15 cellular contexts compared by ENCODE assay signal in genomic region chr2:217953011-217953481, GRCh38. TPM values are rescaled to one million over a fixed set of nuclear protein-coding genes. Genes with fewer than 3 reads are reported as not detected.
DNase-seq lines count a peak whose midpoint lies in the region; ATAC-seq and TF ChIP-seq lines count a peak whose summit lies in the region.
"Had no signal": no experiment of that assay in that cellular context is flagged by ENCODE, and none has a peak within 500 bp of the region (broad histone marks: within the 10 kb centered on the region; RNA-seq: fewer than 3 reads in every experiment).

No MANE protein-coding gene starts in this region.

- no peak overlapping the region for H4K91ac ChIP-seq in neuronal stem cell (ENCODE audit: low read depth, low read length, poor library complexity)

- peak overlapping the region; percentile 90 to 91 for H3K27ac ChIP-seq in coronary artery
- H3K27ac ChIP-seq in neuronal stem cell (replicated peaks; ENCODE audit: low read length), result no peak overlapping the region
- H3K27ac ChIP-seq in tibial artery, result peak overlapping the region; percentile 91 to 98
- H3K27ac ChIP-seq: C4-2B had no signal

- H3K23ac ChIP-seq in neuronal stem cell (ENCODE audit: low read depth, low read length, poor library complexity), result peak overlapping the region; percentile 34

- no peak overlapping the region for H2AFZ ChIP-seq in neuronal stem cell (ENCODE audit: low read length)

- intact Hi-C loops in left cardiac atrium (cut with DNase I), result no loop called here
- intact Hi-C loops in tibial artery (cut with DNase I; ENCODE audit: low total_unique reads), result no loop called here

- H3K9me3 ChIP-seq in neuronal stem cell (replicated peaks in 1 of 2; ENCODE audit: control insufficient read depth in 2 of 2, insufficient read depth in 1 of 2, low read depth in 1 of 2, low read length in 2 of 2), result no peaks in the 10 kb centered on the region
- no peaks in the 10 kb centered on the region for H3K9me3 ChIP-seq in tibial artery

- no peak overlapping the region for H3K9ac ChIP-seq in neuronal stem cell (ENCODE audit: low read depth, low read length, poor library complexity)

- no peak overlapping the region for H2AK5ac ChIP-seq in neuronal stem cell (ENCODE audit: low read depth, low read length)

- no peak for TF ChIP-seq CTCF in coronary artery (IDR thresholded peaks at IDR 0.05)
- no peak for TF ChIP-seq CTCF in tibial artery (IDR thresholded peaks at IDR 0.05)

- DNase-seq in coronary artery (ENCODE audit: low spot score) (no peak), left cardiac atrium (no peak), neuronal stem cell (ENCODE audit: low spot score) (no peak), tibial artery (peak; percentile 76 to 88), amygdala (lab: John Stamatoyannopoulos, UW) (no peak)
- DNase-seq: activated CD8-positive, alpha-beta memory T cell treated with anti-CD3 and anti-CD28 coated beads for 24 hours; DND-41; NCI-H2081; NCI-H69; stimulated activated CD4-positive, alpha-beta T cell treated with anti-CD3 and anti-CD28 coated beads, Interleukin-4, amount 100 ng/mL, for 24 hours; SW 1271 had no signal

- H3K4me2 ChIP-seq in neuronal stem cell (ENCODE audit: insufficient read depth, low read length, poor library complexity, severe bottlenecking), result no peak overlapping the region

- H3K36me3 ChIP-seq in neuronal stem cell (replicated peaks in 1 of 2; ENCODE audit: control insufficient read depth in 2 of 2, insufficient read depth in 2 of 2, low read length in 2 of 2) (no peaks in the 10 kb centered on the region), tibial artery (no peaks in the 10 kb centered on the region)
- H3K36me3 ChIP-seq: WERI-Rb-1 had no signal

- peaks cover 0 to 6% of the 10 kb centered on the region in 2 donors for H3K4me1 ChIP-seq in neuronal stem cell (ENCODE audit: control insufficient read depth in 2 of 2, insufficient read depth in 1 of 2, low read depth in 1 of 2, low read length in 2 of 2)
- H3K4me1 ChIP-seq in tibial artery, result peaks cover 14 to 100% (median 89%) of the 10 kb centered on the region in 4 donors

- H3K4me3 ChIP-seq in coronary artery, result peak overlapping the region; percentile 46
- H3K4me3 ChIP-seq in neuronal stem cell (ENCODE audit: low read length in 2 of 2), result no peak overlapping the region
- peak overlapping the region in 1 of 2 donors; percentile 12 for H3K4me3 ChIP-seq in tibial artery

- no peak overlapping the region for H3K4ac ChIP-seq in neuronal stem cell (ENCODE audit: low read length)

- H3K79me1 ChIP-seq in neuronal stem cell (ENCODE audit: low read depth, low read length), result no peaks in the 10 kb centered on the region

- H3K27me3 ChIP-seq in neuronal stem cell (ENCODE audit: control insufficient read depth in 3 of 3, insufficient read depth in 3 of 3, low read depth in 1 of 3, low read length in 3 of 3) (peaks cover 0 to 2% (median 0%) of the 10 kb centered on the region in 3 experiments), tibial artery (no peaks in the 10 kb centered on the region)

- H3K18ac ChIP-seq in neuronal stem cell (ENCODE audit: low read length), result no peak overlapping the region

- no peak overlapping the region for H2BK5ac ChIP-seq in neuronal stem cell (ENCODE audit: low read length)

- no peak overlapping the region for H3K14ac ChIP-seq in neuronal stem cell (ENCODE audit: low read length)

- no peak overlapping the region for H2BK15ac ChIP-seq in neuronal stem cell (ENCODE audit: low read length)

- WGBS in neuronal stem cell (ENCODE audit: extremely low coverage in 2 of 2, insufficient read length in 2 of 2, insufficient replicate concordance in 1 of 2), 2 donors, result no CpG with 5 or more reads among the region's 7 CpGs

- H2BK120ac ChIP-seq in neuronal stem cell (ENCODE audit: low read depth, low read length), result no peak overlapping the region

- H2BK12ac ChIP-seq in neuronal stem cell (ENCODE audit: low read length), result no peak overlapping the region

- ATAC-seq in left cardiac atrium (peak; percentile 16 to 19), GM18868 (IDR thresholded peaks at IDR 0.05; ENCODE audit: unreplicated experiment) (no peak), GM21423 (IDR thresholded peaks at IDR 0.05; ENCODE audit: unreplicated experiment) (no peak)

- H4K8ac ChIP-seq in neuronal stem cell (ENCODE audit: low read depth, low read length), result no peak overlapping the region

RNA-seq across cellular contexts. Expression of gene TNS1, which starts 49.7 kb away (rescaled TPM):
- total RNA-seq in left cardiac atrium, result 100 to 1,000 TPM; 436 to 508 TPM
- polyA plus RNA-seq in neuronal stem cell (2013, experiment 1 of 2), result 1.1 TPM
- 1.3 TPM for polyA plus RNA-seq in neuronal stem cell (2013, experiment 2 of 2)

Comparison
In these comparisons a context has a peak if more than half of its experiments do, and no peak if none do; other contexts are left out.
1. DNase-seq: peak in tibial artery (2 of 2); none in coronary artery (single experiment), left cardiac atrium (single experiment), neuronal stem cell (single experiment) and amygdala (0 of 56).
2. ATAC-seq: peak in left cardiac atrium (2 of 2); none in GM18868 (single experiment) and GM21423 (single experiment).